ENCODE assay signal across 8 cellular contexts in the genomic region with DNA sequence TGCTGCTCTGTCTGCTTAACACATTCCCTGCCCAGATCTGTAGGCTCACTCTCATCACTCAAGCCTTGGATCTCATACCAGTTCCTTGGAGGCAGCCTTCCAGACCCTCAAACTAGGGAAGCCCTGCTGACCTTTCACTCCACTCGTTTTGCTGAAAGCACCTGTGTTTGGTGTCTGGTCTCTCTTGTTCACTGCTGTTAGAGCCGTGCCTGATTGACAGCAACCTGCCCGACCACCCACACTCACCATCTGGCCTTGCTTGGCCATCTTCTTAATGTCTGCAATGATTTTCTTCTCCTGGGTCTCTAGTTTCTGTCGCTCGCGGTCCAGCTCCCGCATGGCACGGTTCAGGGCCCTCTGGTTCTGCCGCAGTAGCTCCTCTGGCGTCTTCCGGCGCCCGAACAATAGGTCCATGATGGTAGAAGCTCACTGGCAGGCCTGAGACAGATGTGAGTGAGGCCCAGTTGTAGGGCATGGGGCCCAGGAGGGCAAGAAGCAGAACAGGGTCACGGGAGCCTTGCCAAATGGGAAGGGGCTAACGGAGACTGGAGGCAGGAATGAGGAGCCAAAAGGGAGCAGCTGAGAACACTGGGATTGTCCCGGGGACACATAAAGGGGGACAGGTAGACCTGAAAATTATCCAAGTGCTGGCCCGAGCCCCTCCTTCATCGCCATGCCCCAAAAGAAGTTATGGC. TPM values are rescaled to one million over a fixed set of nuclear protein-coding genes. Genes with fewer than 3 reads are reported as not detected.
A peak's percentile ranks its signal among the peaks of the same experiment; 100 is the strongest.
DNase-seq lines count a peak whose midpoint lies in the region; ATAC-seq, FAIRE-seq and TF ChIP-seq lines count a peak whose summit lies in the region.
"Had no signal": no experiment of that assay in that cellular context is flagged by ENCODE, and none has a peak within 500 bp of the region (broad histone marks: within the 10 kb centered on the region; RNA-seq: fewer than 3 reads in every experiment).

No MANE protein-coding gene starts in this region.

- H3K4me1 Mint-ChIP-seq in activated naive CD8-positive, alpha-beta T cell treated with anti-CD3 and anti-CD28 coated beads for 36 hours = peaks cover 29% of the 10 kb centered on the region

- no peaks in the 10 kb centered on the region for H3K27me3 Mint-ChIP-seq in activated naive CD8-positive, alpha-beta T cell treated with anti-CD3 and anti-CD28 coated beads for 36 hours

- H3K9me3 Mint-ChIP-seq in activated naive CD8-positive, alpha-beta T cell treated with anti-CD3 and anti-CD28 coated beads for 36 hours = no peaks in the 10 kb centered on the region

- dilution Hi-C loops in keratinocyte (cut with MboI; ENCODE audit: extremely low pct_ligation_motif_present, low sequenced_read_pairs) = no loop called here

- peak overlapping the region; percentile 89 for H3K27ac Mint-ChIP-seq in activated naive CD8-positive, alpha-beta T cell treated with anti-CD3 and anti-CD28 coated beads for 36 hours

- H3K9me1 ChIP-seq in keratinocyte (ENCODE audit: control insufficient read depth, extremely low read depth, insufficient read depth, low read length) = no peaks in the 10 kb centered on the region

- FAIRE-seq in keratinocyte (lab: Jason Lieb, UNC) = no peak

- peaks cover 64% of the 10 kb centered on the region for H3K36me3 Mint-ChIP-seq in activated naive CD8-positive, alpha-beta T cell treated with anti-CD3 and anti-CD28 coated beads for 36 hours

- H3K27me3 ChIP-seq in HUES6 (ENCODE audit: control insufficient read depth, insufficient read depth, low read length) (no peaks in the 10 kb centered on the region), keratinocyte (ENCODE audit: control insufficient read depth, extremely low read depth, insufficient read depth, low read length) (no peaks in the 10 kb centered on the region), stomach smooth muscle (ENCODE audit: control insufficient read depth in 1 of 2, insufficient read depth in 2 of 2, low read length in 2 of 2) (no peaks in the 10 kb centered on the region)

- ATAC-seq in HG02571 (IDR thresholded peaks at IDR 0.05; ENCODE audit: unreplicated experiment) = no peak

- peaks cover 62% of the 10 kb centered on the region for H3K79me2 ChIP-seq in keratinocyte (ENCODE audit: control insufficient read depth, insufficient read depth, low read length)

- peak overlapping the region; percentile 97 for H3K4me2 ChIP-seq in keratinocyte (ENCODE audit: control insufficient read depth, extremely low read depth, insufficient read depth, low read depth, low read length)

- DNase-seq in activated naive CD8-positive, alpha-beta T cell treated with anti-CD3 and anti-CD28 coated beads for 36 hours = no peak
- DNase-seq in keratinocyte (ENCODE audit: low read depth, low spot score) (no peak), hepatic stellate cell (ENCODE audit: low spot score) (no peak), NCI-H748 (lab: John Stamatoyannopoulos, UW; ENCODE audit: unreplicated experiment) (no peak)
- DNase-seq: erythroblast had no signal

- H3K4me1 ChIP-seq in HUES6 (ENCODE audit: control insufficient read depth, insufficient read depth, low read length) (peaks cover 20% of the 10 kb centered on the region), keratinocyte (ENCODE audit: control insufficient read depth, extremely low read depth, insufficient read depth, low read length) (peaks cover 27% of the 10 kb centered on the region), stomach smooth muscle (ENCODE audit: control insufficient read depth, insufficient read depth, low read length) (peaks cover 44% of the 10 kb centered on the region)

- H3K27ac ChIP-seq in HUES6 (ENCODE audit: low read depth, low read length) = peak overlapping the region; percentile 42
- peak overlapping the region; percentile 86 for H3K27ac ChIP-seq in keratinocyte (ENCODE audit: control insufficient read depth, insufficient read depth, low read length)
- H3K27ac ChIP-seq in stomach smooth muscle (ENCODE audit: low read length) = peak overlapping the region; percentile 95

- peak overlapping the region; percentile 74 for H3K4me3 ChIP-seq in HUES6 (ENCODE audit: low read depth, low read length)
- peak overlapping the region; percentile 67 to 92 (median 89) for H3K4me3 ChIP-seq in keratinocyte (ENCODE audit: control insufficient read depth in 2 of 3, extremely low read depth in 1 of 3, insufficient read depth in 2 of 3, low read depth in 1 of 3, low read length in 3 of 3)
- H3K4me3 ChIP-seq in stomach smooth muscle (ENCODE audit: low read length in 2 of 2) = peak overlapping the region; percentile 84 to 98

- H3K9ac ChIP-seq in HUES6 (ENCODE audit: low read length) (peak overlapping the region; percentile 80), keratinocyte (ENCODE audit: control insufficient read depth, extremely low read depth, insufficient read depth, low read length) (peak overlapping the region; percentile 91), stomach smooth muscle (ENCODE audit: low read length in 2 of 2) (peak overlapping the region; percentile 95 to 97)

- peaks cover 59% of the 10 kb centered on the region for H3K36me3 ChIP-seq in HUES6 (ENCODE audit: control insufficient read depth, insufficient read depth, low read length)
- H3K36me3 ChIP-seq in keratinocyte (ENCODE audit: control insufficient read depth in 2 of 2, extremely low read depth in 1 of 2, insufficient read depth in 2 of 2, low read length in 2 of 2) = peaks cover 42 to 48% of the 10 kb centered on the region in 2 experiments
- H3K36me3 ChIP-seq in stomach smooth muscle (ENCODE audit: control insufficient read depth in 2 of 2, insufficient read depth in 2 of 2, low read length in 2 of 2) = peaks cover 46 to 48% of the 10 kb centered on the region in 2 donors

- peak overlapping the region; percentile 86 for H3K4me3 Mint-ChIP-seq in activated naive CD8-positive, alpha-beta T cell treated with anti-CD3 and anti-CD28 coated beads for 36 hours

- H3K9me3 ChIP-seq in HUES6 (ENCODE audit: control insufficient read depth, insufficient read depth, low read depth, low read length) (no peaks in the 10 kb centered on the region), keratinocyte (ENCODE audit: control insufficient read depth, low read depth, low read length) (no peaks in the 10 kb centered on the region), stomach smooth muscle (ENCODE audit: control insufficient read depth in 2 of 2, low read length in 2 of 2) (no peaks in the 10 kb centered on the region)

- no peak overlapping the region for H2AFZ ChIP-seq in keratinocyte (ENCODE audit: control insufficient read depth, low read length)

- peaks cover 15% of the 10 kb centered on the region for H4K20me1 ChIP-seq in keratinocyte (ENCODE audit: control insufficient read depth, extremely low read depth, insufficient read depth, low read length)

- TF ChIP-seq CTCF in keratinocyte (optimal IDR thresholded peaks at IDR 0.05 in 1 of 3, IDR thresholded peaks at IDR 0.05 in 1 of 3, conservative IDR thresholded peaks at IDR 0.05 in 1 of 3; ENCODE audit: extremely low read depth in 1 of 3, insufficient read depth in 2 of 3, low read length in 3 of 3) = no peak

RNA-seq across cellular contexts. Expression of a gene that starts 1.0 kb away (rescaled TPM):
- total RNA-seq in activated naive CD8-positive, alpha-beta T cell treated with anti-CD3 and anti-CD28 coated beads for 36 hours = 10 to 100 TPM; 76.9 to 79.2 TPM
- polyA plus RNA-seq in keratinocyte = 105 to 167 TPM (median 115 TPM) in 3 replicates
- polyA plus RNA-seq in keratinocyte (2011; ENCODE audit: low read depth) = 197 TPM
- 142 and 203 TPM in 2 replicates for polyA plus RNA-seq in keratinocyte (2011; cell fraction: cytosol; rRNA removed)
- 87.9 and 91.0 TPM in 2 replicates for polyA plus RNA-seq in keratinocyte (2011; cell fraction: nucleus; rRNA removed)
- polyA plus RNA-seq in keratinocyte (2012; ENCODE audit: low replicate concordance) = 150 and 159 TPM in 2 replicates
- 73.6 to 125 TPM (median 114 TPM) in 3 replicates for polyA minus RNA-seq in keratinocyte
- polyA minus RNA-seq in keratinocyte (2011; cell fraction: cytosol; rRNA and poly(A)+ RNA removed) = 121 TPM
- polyA minus RNA-seq in keratinocyte (2011; cell fraction: nucleus; rRNA and poly(A)+ RNA removed) = 22.2 and 26.5 TPM in 2 replicates

RNA-seq across cellular contexts. Expression of a gene that starts 4.5 kb away (rescaled TPM):
- 100 to 1,000 TPM; 154 to 162 TPM for total RNA-seq in activated naive CD8-positive, alpha-beta T cell treated with anti-CD3 and anti-CD28 coated beads for 36 hours
- 55.9 to 104 TPM (median 82.6 TPM) in 3 replicates for polyA plus RNA-seq in keratinocyte
- polyA plus RNA-seq in keratinocyte (2011; ENCODE audit: low read depth) = 41.2 TPM
- 62.9 and 69.2 TPM in 2 replicates for polyA plus RNA-seq in keratinocyte (2011; cell fraction: cytosol; rRNA removed)
- 50.4 and 56.5 TPM in 2 replicates for polyA plus RNA-seq in keratinocyte (2011; cell fraction: nucleus; rRNA removed)
- 60.7 and 88.1 TPM in 2 replicates for polyA plus RNA-seq in keratinocyte (2012; ENCODE audit: low replicate concordance)
- 50.9 to 113 TPM (median 64.6 TPM) in 3 replicates for polyA minus RNA-seq in keratinocyte
- polyA minus RNA-seq in keratinocyte (2011; cell fraction: cytosol; rRNA and poly(A)+ RNA removed) = 68.3 TPM
- 13.5 and 18.7 TPM in 2 replicates for polyA minus RNA-seq in keratinocyte (2011; cell fraction: nucleus; rRNA and poly(A)+ RNA removed)

RNA-seq across cellular contexts. Expression of a gene that starts 10.1 kb away (rescaled TPM):
- 100 to 1,000 TPM; 671 to 701 TPM for total RNA-seq in activated naive CD8-positive, alpha-beta T cell treated with anti-CD3 and anti-CD28 coated beads for 36 hours
- 290 to 316 TPM (median 298 TPM) in 3 replicates for polyA plus RNA-seq in keratinocyte
- polyA plus RNA-seq in keratinocyte (2011; ENCODE audit: low read depth) = 166 TPM
- 199 and 380 TPM in 2 replicates for polyA plus RNA-seq in keratinocyte (2011; cell fraction: cytosol; rRNA removed)
- 344 and 506 TPM in 2 replicates for polyA plus RNA-seq in keratinocyte (2011; cell fraction: nucleus; rRNA removed)
- 355 and 492 TPM in 2 replicates for polyA plus RNA-seq in keratinocyte (2012; ENCODE audit: low replicate concordance)
- polyA minus RNA-seq in keratinocyte = 1,017 to 2,182 TPM (median 1,062 TPM) in 3 replicates
- 738 TPM for polyA minus RNA-seq in keratinocyte (2011; cell fraction: cytosol; rRNA and poly(A)+ RNA removed)
- 573 and 589 TPM in 2 replicates for polyA minus RNA-seq in keratinocyte (2011; cell fraction: nucleus; rRNA and poly(A)+ RNA removed)

RNA-seq across cellular contexts. Expression of a gene that starts 19.2 kb away (rescaled TPM):
- 10 to 100 TPM in 1 of 2 experiments, 1 to 10 TPM in 1; 10.0 to 10.2 TPM for total RNA-seq in activated naive CD8-positive, alpha-beta T cell treated with anti-CD3 and anti-CD28 coated beads for 36 hours
- 5.0 to 14.5 TPM (median 7.4 TPM) in 3 replicates for polyA plus RNA-seq in keratinocyte
- polyA plus RNA-seq in keratinocyte (2011; ENCODE audit: low read depth) = 1.5 TPM
- polyA plus RNA-seq in keratinocyte (2011; cell fraction: cytosol; rRNA removed) = 2.1 and 4.2 TPM in 2 replicates
- polyA plus RNA-seq in keratinocyte (2011; cell fraction: nucleus; rRNA removed) = 59.0 and 71.2 TPM in 2 replicates
- 5.5 and 12.6 TPM in 2 replicates for polyA plus RNA-seq in keratinocyte (2012; ENCODE audit: low replicate concordance)
- 9.5 to 12.9 TPM (median 11.0 TPM) in 3 replicates for polyA minus RNA-seq in keratinocyte
- 9.2 TPM for polyA minus RNA-seq in keratinocyte (2011; cell fraction: cytosol; rRNA and poly(A)+ RNA removed)
- polyA minus RNA-seq in keratinocyte (2011; cell fraction: nucleus; rRNA and poly(A)+ RNA removed) = 16.9 and 18.7 TPM in 2 replicates

RNA-seq across cellular contexts. Expression of a gene that starts 34.3 kb away (rescaled TPM):
- total RNA-seq in activated naive CD8-positive, alpha-beta T cell treated with anti-CD3 and anti-CD28 coated beads for 36 hours = 10 to 100 TPM; 11.1 to 11.8 TPM
- 3.1 to 8.2 TPM (median 4.6 TPM) in 3 replicates for polyA plus RNA-seq in keratinocyte
- polyA plus RNA-seq in keratinocyte (2011; ENCODE audit: low read depth) = 2.3 TPM
- polyA plus RNA-seq in keratinocyte (2011; cell fraction: cytosol; rRNA removed) = 2.9 and 8.6 TPM in 2 replicates
- 8.5 and 12.5 TPM in 2 replicates for polyA plus RNA-seq in keratinocyte (2011; cell fraction: nucleus; rRNA removed)
- polyA plus RNA-seq in keratinocyte (2012; ENCODE audit: low replicate concordance) = 7.5 and 14.9 TPM in 2 replicates
- polyA minus RNA-seq in keratinocyte = 2.6 to 12.6 TPM (median 3.4 TPM) in 3 replicates
- polyA minus RNA-seq in keratinocyte (2011; cell fraction: cytosol; rRNA and poly(A)+ RNA removed) = 15.7 TPM
- 9.2 and 10.1 TPM in 2 replicates for polyA minus RNA-seq in keratinocyte (2011; cell fraction: nucleus; rRNA and poly(A)+ RNA removed)

Comparison
In these comparisons a context has a peak if more than half of its experiments do, and no peak if none do; other contexts are left out.
1. H3K27ac ChIP-seq: peak in every context shown above with its lines; median percentile 95 in stomach smooth muscle; 86 in keratinocyte; 42 in HUES6.